In the genomic region with DNA sequence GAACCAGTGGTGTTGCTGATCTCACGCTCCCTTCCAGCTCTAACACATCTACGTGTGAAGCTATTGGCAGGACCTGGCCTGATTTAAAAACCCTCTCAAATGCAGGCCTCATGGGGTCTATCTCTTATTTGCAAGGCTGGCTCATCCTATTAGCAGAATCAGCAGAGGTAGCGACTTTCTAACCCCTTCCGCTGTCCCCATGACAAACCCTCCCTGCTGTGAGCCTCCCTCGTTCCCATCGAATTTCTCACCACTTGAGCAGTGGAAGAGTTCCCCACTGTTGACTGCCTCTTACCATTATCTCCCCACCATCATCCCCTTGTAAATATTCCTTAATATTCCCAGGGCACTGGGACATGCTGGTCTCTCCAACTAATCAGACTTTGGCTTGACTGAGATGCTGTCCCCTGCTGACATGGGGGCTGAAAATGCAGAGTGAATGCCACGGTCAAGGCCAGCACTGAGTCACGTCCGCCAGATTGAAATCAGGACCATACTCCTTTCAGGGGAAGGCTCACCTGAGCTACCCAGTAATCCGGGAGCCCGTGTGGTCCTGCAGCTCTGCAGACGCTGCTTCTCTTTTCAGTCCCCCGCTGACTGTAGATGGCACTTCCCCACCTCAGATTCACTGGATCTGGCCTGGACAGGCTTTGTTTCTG, we compare ENCODE assay signal across 1 cellular context.
TF ChIP-seq lines count a peak whose summit lies in the region.

No MANE protein-coding gene starts in this region.

TF ChIP-seq in H1, 55 proteins besides CTCF, POLR2A, EP300 and RAD21:
- TF ChIP-seq RBBP5 (IDR thresholded peaks at IDR 0.05; ENCODE audit: borderline replicate concordance, low read depth, low read length) (no peak), GABPA (IDR thresholded peaks at IDR 0.05; ENCODE audit: borderline replicate concordance, insufficient read depth, low read length) (no peak), EZH2 (IDR thresholded peaks at IDR 0.05; ENCODE audit: low read depth, low read length, severe bottlenecking) (no peak), SP2 (IDR thresholded peaks at IDR 0.05; ENCODE audit: low read length) (no peak)
